16 cellular contexts compared by ENCODE assay signal in genomic region chr15:91047545-91048199, GRCh38. TPM values are rescaled to one million over a fixed set of nuclear protein-coding genes. Genes with fewer than 3 reads are reported as not detected.
DNase-seq lines count a peak whose midpoint lies in the region; ATAC-seq and TF ChIP-seq lines count a peak whose summit lies in the region.
"Had no signal": no experiment of that assay in that cellular context is flagged by ENCODE, and none has a peak within 500 bp of the region (broad histone marks: within the 10 kb centered on the region; RNA-seq: fewer than 3 reads in every experiment).

No MANE protein-coding gene starts in this region.

- no peak overlapping the region for H3K27ac ChIP-seq in CD4-positive, alpha-beta memory T cell (ENCODE audit: low read depth, low read length)
- H3K27ac ChIP-seq in PC-3 (ENCODE audit: low read length) (no peak overlapping the region), WERI-Rb-1 (no peak overlapping the region)
- H3K27ac ChIP-seq: right lobe of liver had no signal

- H3K36me3 ChIP-seq in CD4-positive, alpha-beta memory T cell (ENCODE audit: insufficient read depth, low read length) = no peaks in the 10 kb centered on the region
- H3K36me3 ChIP-seq in PC-3 (ENCODE audit: low read depth, low read length) = no peaks in the 10 kb centered on the region
- H3K36me3 ChIP-seq in WERI-Rb-1 = no peaks in the 10 kb centered on the region
- H3K36me3 ChIP-seq: HAP-1, right lobe of liver had no signal

- DNase-seq in CD4-positive, alpha-beta memory T cell = peak in 2 of 5 donors; percentile 11 to 14
- DNase-seq in HFFc6 (no peak), PC-3 (peak; percentile 60), fibroblast of the aortic adventitia (ENCODE audit: low read depth) (peak; percentile 30), WERI-Rb-1 (no peak), GM03348 (ENCODE audit: low spot score) (no peak)
- DNase-seq: activated CD4-positive, alpha-beta T cell treated with anti-CD3 and anti-CD28 coated beads for 36 hours; activated gamma-delta T cell treated with Interleukin-2 at 50 U/mL for 16 hours; right lobe of liver; SHP77; substantia nigra had no signal

- H3F3A ChIP-seq in PC-3 (ENCODE audit: low read length, unreplicated experiment) = no peaks in the 10 kb centered on the region

- H2AFZ ChIP-seq in PC-3 (ENCODE audit: low read length) = no peak overlapping the region

- H3K9me2 ChIP-seq in PC-3 (replicated peaks; ENCODE audit: low read length) = no peaks in the 10 kb centered on the region

- peak overlapping the region in 6 of 7 donors; percentile 30 to 77 (median 60) for H3K27ac Mint-ChIP-seq in CD4-positive, alpha-beta memory T cell
- no peak overlapping the region for H3K27ac Mint-ChIP-seq in HFFc6
- H3K27ac Mint-ChIP-seq: activated CD4-positive, alpha-beta T cell treated with anti-CD3 and anti-CD28 coated beads for 36 hours; IgD-negative memory B cell had no signal

- peak; percentile 27 for ATAC-seq in PC-3
- no peak for ATAC-seq in HG03039 (IDR thresholded peaks at IDR 0.05; ENCODE audit: unreplicated experiment)
- ATAC-seq in HG03108 (IDR thresholded peaks at IDR 0.05; ENCODE audit: unreplicated experiment) = no peak
- ATAC-seq: activated CD4-positive, alpha-beta T cell treated with anti-CD3 and anti-CD28 coated beads for 36 hours; right lobe of liver had no signal

- H3K9me3 ChIP-seq in CD4-positive, alpha-beta memory T cell (ENCODE audit: control insufficient read depth in 1 of 2, low read length in 2 of 2) = no peaks in the 10 kb centered on the region
- no peaks in the 10 kb centered on the region for H3K9me3 ChIP-seq in PC-3 (ENCODE audit: low read length)
- H3K9me3 ChIP-seq in WERI-Rb-1 (ENCODE audit: severe bottlenecking) = no peaks in the 10 kb centered on the region
- H3K9me3 ChIP-seq: HAP-1, right lobe of liver had no signal

- no peak overlapping the region for H3K4me3 ChIP-seq in CD4-positive, alpha-beta memory T cell (ENCODE audit: low read length in 2 of 2)
- no peak overlapping the region for H3K4me3 ChIP-seq in PC-3 (ENCODE audit: low read length)
- no peak overlapping the region for H3K4me3 ChIP-seq in fibroblast of the aortic adventitia (ENCODE audit: low read depth, low read length)
- no peak overlapping the region for H3K4me3 ChIP-seq in WERI-Rb-1 (ENCODE audit: low read depth, low read length)
- H3K4me3 ChIP-seq: HAP-1, right lobe of liver had no signal

- intact Hi-C loops in CD4-positive, alpha-beta memory T cell (cut with micrococcal nuclease) = no loop called here
- intact Hi-C loops in PC-3 (cut with micrococcal nuclease) = no loop called here

- no peaks in the 10 kb centered on the region for H4K20me1 ChIP-seq in PC-3 (ENCODE audit: low read length)

- H3K27me3 Mint-ChIP-seq in CD4-positive, alpha-beta memory T cell = peaks cover 4 to 5% of the 10 kb centered on the region in 2 donors
- peaks cover 8% of the 10 kb centered on the region for H3K27me3 Mint-ChIP-seq in HFFc6 (ENCODE audit: insufficient read depth)

- no peaks in the 10 kb centered on the region for H3K36me3 Mint-ChIP-seq in CD4-positive, alpha-beta memory T cell
- no peaks in the 10 kb centered on the region for H3K36me3 Mint-ChIP-seq in HFFc6 (ENCODE audit: low read depth)
- H3K36me3 Mint-ChIP-seq: IgD-negative memory B cell had no signal

- peaks cover 21% of the 10 kb centered on the region for H3K4me1 ChIP-seq in CD4-positive, alpha-beta memory T cell (ENCODE audit: insufficient read depth, low read length)
- H3K4me1 ChIP-seq in PC-3 (ENCODE audit: insufficient read depth, low read length) = 0 out of 2 replicates have a peak, but pooled peaks cover 4% of the 10 kb centered on the region
- H3K4me1 ChIP-seq: HAP-1, right lobe of liver had no signal

- no peak overlapping the region for H3K4me2 ChIP-seq in PC-3 (ENCODE audit: low read length)

- H3K4me1 Mint-ChIP-seq in CD4-positive, alpha-beta memory T cell = peaks cover 11 to 31% (median 26%) of the 10 kb centered on the region in 4 donors
- H3K4me1 Mint-ChIP-seq in HFFc6 (ENCODE audit: low read depth) = peaks cover 17% of the 10 kb centered on the region

- no peaks in the 10 kb centered on the region for H3K27me3 ChIP-seq in CD4-positive, alpha-beta memory T cell (ENCODE audit: insufficient read depth, low read length)
- peaks cover 11% of the 10 kb centered on the region for H3K27me3 ChIP-seq in PC-3 (ENCODE audit: low read length)
- H3K27me3 ChIP-seq in WERI-Rb-1 (ENCODE audit: insufficient read depth, low read depth, severe bottlenecking) = no peaks in the 10 kb centered on the region
- H3K27me3 ChIP-seq: right lobe of liver had no signal

- CTCF ChIA-PET in CD4-positive, alpha-beta memory T cell (lab: Charles Lee; ENCODE audit: partially characterized antibody) = interaction anchor here (1.7 to 2.9 kb wide), 2 partner anchors 62 to 146 kb away, joined by 3 to 13 read pairs; partner anchors contain the start of gene MAN2A2
- CTCF ChIA-PET in PC-3 (lab: Charles Lee) = no interaction called here

- no peak overlapping the region for H3K9ac ChIP-seq in PC-3 (ENCODE audit: low read length)

- no peaks in the 10 kb centered on the region for H3K79me2 ChIP-seq in PC-3 (ENCODE audit: low read length)

- BruUV-seq in PC-3 (replicated peaks; lab: Mats Ljungman, UMichigan) = no TSS peak

- POLR2A ChIA-PET in CD4-positive, alpha-beta memory T cell (lab: Charles Lee; ENCODE audit: partially characterized antibody) = no interaction called here
- POLR2A ChIA-PET in PC-3 (lab: Charles Lee; ENCODE audit: unreplicated experiment) = no interaction called here

- no peaks in the 10 kb centered on the region for H3K9me3 Mint-ChIP-seq in CD4-positive, alpha-beta memory T cell
- no peaks in the 10 kb centered on the region for H3K9me3 Mint-ChIP-seq in HFFc6
- H3K9me3 Mint-ChIP-seq: IgD-negative memory B cell had no signal

- TF ChIP-seq CTCF in HFFc6 (IDR thresholded peaks at IDR 0.05) = no peak
- TF ChIP-seq CTCF in PC-3 (conservative IDR thresholded peaks at IDR 0.05; ENCODE audit: low read depth, low read length) = no peak
- no peak for TF ChIP-seq CTCF in fibroblast of the aortic adventitia (IDR thresholded peaks at IDR 0.05; ENCODE audit: insufficient read depth, low read length)
- no peak for TF ChIP-seq CTCF in WERI-Rb-1 (IDR thresholded peaks at IDR 0.05; ENCODE audit: low read depth, low read length)

- H3K4me3 Mint-ChIP-seq in CD4-positive, alpha-beta memory T cell = peak overlapping the region in 3 of 8 donors; percentile 21 to 59 (median 28)
- H3K4me3 Mint-ChIP-seq in HFFc6 = peak overlapping the region; percentile 23; the same call in 1 of the 2 replicates
- H3K4me3 Mint-ChIP-seq: activated CD4-positive, alpha-beta T cell treated with anti-CD3 and anti-CD28 coated beads for 36 hours had no signal

RNA-seq across cellular contexts. Expression of gene VPS33B, which starts 25.3 kb away (rescaled TPM):
- total RNA-seq in CD4-positive, alpha-beta memory T cell = 10 to 100 TPM; 26.9 to 27.8 TPM
- polyA plus RNA-seq in CD4-positive, alpha-beta memory T cell = 10 to 100 TPM in 1 of 2 donors, 1 to 10 TPM in 1; 4.7 to 11.3 TPM
- 10 to 100 TPM; 12.7 to 18.8 (median 16.2) TPM for total RNA-seq in HFFc6 (2021; fragmentation: NEBNext Ultra II Directional; extraction: Animal tissue kit (Norgen Biotek cat#: 25700))
- total RNA-seq in PC-3 (2014; rRNA removed) (7.5 and 8.0 TPM in 2 replicates), fibroblast of the aortic adventitia (ENCODE audit: low replicate concordance) (5.3 and 31.2 TPM in 2 replicates)

RNA-seq across cellular contexts. Expression of gene SV2B, which starts 52.4 kb away (rescaled TPM):
- total RNA-seq in CD4-positive, alpha-beta memory T cell = under 1 TPM in 1 of 2 experiments, not detected in 1; 0.03 TPM
- polyA plus RNA-seq in CD4-positive, alpha-beta memory T cell = not detected
- total RNA-seq in HFFc6 (2021; fragmentation: NEBNext Ultra II Directional; extraction: Animal tissue kit (Norgen Biotek cat#: 25700)) = not detected
- total RNA-seq in PC-3 (2014; rRNA removed) (not detected in 2 replicates), fibroblast of the aortic adventitia (ENCODE audit: low replicate concordance) (0.08 TPM in 1 of 2 replicates, not detected in the other)
- total RNA-seq: epithelial cell of proximal tubule had no signal

RNA-seq across cellular contexts. Expression of gene PRC1, which starts 53.3 kb away (rescaled TPM):
- total RNA-seq in CD4-positive, alpha-beta memory T cell = 1 to 10 TPM; 8.1 to 8.6 TPM
- polyA plus RNA-seq in CD4-positive, alpha-beta memory T cell = 1 to 10 TPM; 2.3 TPM
- total RNA-seq in HFFc6 (2021; fragmentation: NEBNext Ultra II Directional; extraction: Animal tissue kit (Norgen Biotek cat#: 25700)) = 100 to 1,000 TPM in 5 of 6 experiments, 10 to 100 TPM in 1; 85.5 to 210 (median 189) TPM
- total RNA-seq in PC-3 (2014; rRNA removed) (236 and 243 TPM in 2 replicates), fibroblast of the aortic adventitia (ENCODE audit: low replicate concordance) (10.7 and 109 TPM in 2 replicates)

Comparison
In these comparisons a context has a peak if more than half of its experiments do, and no peak if none do; other contexts are left out.
1. DNase-seq: peak in PC-3 (single experiment) and fibroblast of the aortic adventitia (single experiment); none in HFFc6 (single experiment), WERI-Rb-1 (single experiment) and GM03348 (single experiment).